Comparison of ENCODE assay signal across 8 cellular contexts in the genomic region with DNA sequence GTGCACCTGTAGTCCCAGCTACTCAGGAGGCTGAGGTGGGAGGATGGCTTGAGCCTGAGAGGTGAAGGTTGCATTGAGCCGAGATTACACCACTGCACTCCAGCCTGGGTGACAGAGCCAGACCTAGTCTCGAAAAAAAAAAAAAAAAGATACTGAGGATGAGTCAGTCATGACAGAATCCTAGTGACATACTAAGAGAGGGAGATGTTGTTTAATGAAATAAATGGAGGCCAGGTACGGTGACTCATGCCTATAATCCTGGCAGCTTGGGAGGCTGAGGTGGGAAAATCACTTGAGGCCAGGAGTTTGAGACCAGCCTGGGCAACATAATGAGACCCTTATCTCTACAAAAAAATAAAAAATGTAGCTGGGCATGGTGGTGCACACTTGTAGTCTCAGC.
DNase-seq lines count a peak whose midpoint lies in the region; ATAC-seq, FAIRE-seq and TF ChIP-seq lines count a peak whose summit lies in the region.
"Not testable (repeated sequence)": the region's sequence is repeated elsewhere in the genome, so short reads cannot be mapped to it uniquely, and the experiment has no call there.

No MANE protein-coding gene starts in this region.

- intact Hi-C loops in mammary epithelial cell (cut with micrococcal nuclease); HepG2 (cut with micrococcal nuclease; ENCODE audit: unreplicated experiment): not testable (repeated sequence)

- H2AFZ ChIP-seq in mammary epithelial cell (ENCODE audit: low read depth, low read length); HepG2 (ENCODE audit: low read length): not testable (repeated sequence)

- not testable (repeated sequence) for H3K4me2 ChIP-seq in mammary epithelial cell (ENCODE audit: insufficient read depth, low read depth, low read length); HepG2 (ENCODE audit: low read depth, low read length)

- CTCF ChIA-PET in mammary epithelial cell (lab: Charles Lee; ENCODE audit: low non-redundant PET); HepG2 (lab: Yijun Ruan, JAX; ENCODE audit: low intra/inter-chr PET ratio, low total read pairs): not testable (repeated sequence)

- H3K9ac ChIP-seq in mammary epithelial cell (ENCODE audit: insufficient read depth, low read length); HepG2 (ENCODE audit: insufficient read depth, low read depth, low read length): not testable (repeated sequence)

- not testable (repeated sequence) for TF ChIP-seq RAD21 in HepG2 (CRISPR knock-in tag; IDR thresholded peaks at IDR 0.05)

- POLR2A ChIA-PET in HepG2 (lab: Yijun Ruan, JAX): not testable (repeated sequence)

- FAIRE-seq in RCC 7860 (lab: Jason Lieb, UNC); HepG2 (lab: Jason Lieb, UNC): not testable (repeated sequence)

- not testable (repeated sequence) for TF ChIP-seq CTCF in mammary epithelial cell (conservative IDR thresholded peaks at IDR 0.05 in 1 of 2, IDR thresholded peaks at IDR 0.05 in 1 of 2; ENCODE audit: extremely low read depth in 1 of 2, insufficient read depth in 1 of 2, low read depth in 1 of 2, low read length in 2 of 2); fibroblast of mammary gland (conservative IDR thresholded peaks at IDR 0.05; ENCODE audit: control insufficient read depth, insufficient read depth, low read depth, low read length); HepG2 (CRISPR knock-in tag; IDR thresholded peaks at IDR 0.05)

- H3K79me2 ChIP-seq in mammary epithelial cell (ENCODE audit: insufficient read depth, low read length); HepG2 (ENCODE audit: insufficient read depth, low read length): not testable (repeated sequence)

- not testable (repeated sequence) for H3K9me3 ChIP-seq in mammary epithelial cell (replicated peaks; ENCODE audit: insufficient read depth, low read length); HepG2 (ENCODE audit: low read length)

- H3K36me3 ChIP-seq in mammary epithelial cell (ENCODE audit: insufficient read depth, low read length); HepG2 (replicated peaks in 1 of 2; ENCODE audit: control insufficient read depth in 1 of 2, insufficient read depth in 2 of 2, low read length in 2 of 2): not testable (repeated sequence)

- BruUV-seq in mammary epithelial cell (replicated peaks; lab: Mats Ljungman, UMichigan); HepG2 (replicated peaks; lab: Mats Ljungman, UMichigan): not testable (repeated sequence)

- in situ Hi-C loops in mammary epithelial cell (cut with MboI; ENCODE audit: low sequenced_read_pairs in 2 of 2): loop anchor here in 1 of 2 donors (25.0 kb wide), 1 partner anchor 446 kb away; no protein-coding TSS in a partner anchor
- in situ Hi-C loops in HepG2 (cut with HindIII; ENCODE audit: extremely low pct_ligation_motif_present, low pct_unique_long_range_greater_than_20kb): not testable (repeated sequence)

- not testable (repeated sequence) for H3K27ac ChIP-seq in mammary epithelial cell (ENCODE audit: insufficient read depth, low read depth, low read length); HepG2 (ENCODE audit: extremely low read length, insufficient read depth, low read length)

- dilution Hi-C loops in mammary epithelial cell (cut with HindIII; ENCODE audit: low sequenced_read_pairs): loop anchor here (25.0 kb wide), 2 partner anchors 220 to 446 kb away; no protein-coding TSS in a partner anchor

- H3K27me3 ChIP-seq in mammary epithelial cell (ENCODE audit: insufficient read depth, low read length); HepG2 (ENCODE audit: control insufficient read depth in 1 of 2, insufficient read depth in 2 of 2, low read length in 2 of 2): not testable (repeated sequence)

- not testable (repeated sequence) for H3K4me1 ChIP-seq in mammary epithelial cell (ENCODE audit: insufficient read depth, low read length); HepG2 (ENCODE audit: insufficient read depth, low read length)

- DNase-seq in A172 (ENCODE audit: low spot score) (peak; percentile 23), Daoy (ENCODE audit: low read depth) (peak; percentile 42), HS-5 (ENCODE audit: low read depth) (peak; percentile 13), RCC 7860 (ENCODE audit: low spot score) (peak; percentile 53), SW480 (ENCODE audit: low spot score) (peak; percentile 24), mammary epithelial cell (peak; percentile 66), fibroblast of mammary gland (ENCODE audit: low read depth) (peak; percentile 47), HepG2 (ENCODE audit: low spot score) (peak; percentile 7)

- TF ChIP-seq EP300 in HepG2 (IDR thresholded peaks at IDR 0.05; ENCODE audit: low read depth in 2 of 2, low read length in 2 of 2); HepG2 (CRISPR knock-in tag; IDR thresholded peaks at IDR 0.05; ENCODE audit: borderline replicate concordance): not testable (repeated sequence)

- ATAC-seq in HepG2: not testable (repeated sequence)

- not testable (repeated sequence) for H3K4me3 ChIP-seq in mammary epithelial cell (replicated peaks in 1 of 3; ENCODE audit: insufficient read depth in 1 of 3, low read depth in 2 of 3, low read length in 3 of 3); fibroblast of mammary gland (ENCODE audit: control insufficient read depth, low read depth, low read length); HepG2 (replicated peaks in 1 of 3; ENCODE audit: insufficient read depth in 1 of 3, low read depth in 2 of 3, low read length in 3 of 3)

- H4K20me1 ChIP-seq in mammary epithelial cell (ENCODE audit: insufficient read depth, low read length); HepG2 (ENCODE audit: insufficient read depth, low read length): not testable (repeated sequence)

- WGBS in mammary epithelial cell (ENCODE audit: low coverage, missing lambda C conversion rate): 35% methylated on average over 3 of the region's 3 CpGs
- WGBS in HepG2 (ENCODE audit: low lambda C conversion rate): 32% methylated on average over 3 of the region's 3 CpGs

- TF ChIP-seq POLR2A in HepG2 (IDR thresholded peaks at IDR 0.05; ENCODE audit: insufficient read depth in 1 of 2, low read depth in 2 of 2, low read length in 2 of 2): not testable (repeated sequence)

TF ChIP-seq in HepG2, 621 proteins besides CTCF, POLR2A, EP300 and RAD21:
- TF ChIP-seq FOSL2 (CRISPR knock-in tag; IDR thresholded peaks at IDR 0.05): peak; percentile 75
TF ChIP-seq in HepG2: peak in this region for 1; not testable (repeated sequence) for 620.

Comparison
In these comparisons a context has a peak if more than half of its experiments do, and no peak if none do; other contexts are left out.
1. DNase-seq: peak in every context shown above with its lines; median percentile 66 in mammary epithelial cell; 53 in RCC 7860; 47 in fibroblast of mammary gland; 42 in Daoy; 24 in SW480; 23 in A172; 13 in HS-5; 7 in HepG2.